In genomic region chr2:126774290-126774689, GRCh38 we compare ENCODE assay signal across 15 cellular contexts.
DNase-seq lines count a peak whose midpoint lies in the region; ATAC-seq and TF ChIP-seq lines count a peak whose summit lies in the region.
"Had no signal": no experiment of that assay in that cellular context is flagged by ENCODE, and none has a peak within 500 bp of the region (broad histone marks: within the 10 kb centered on the region; RNA-seq: fewer than 3 reads in every experiment).

No MANE protein-coding gene starts in this region.

- no peak overlapping the region for H3K18ac ChIP-seq in IMR-90 (ENCODE audit: low read depth, low read length)

- peaks cover 13% of the 10 kb centered on the region; the same call in 1 of the 2 replicates for H3K27me3 ChIP-seq in IMR-90 (ENCODE audit: control insufficient read depth, insufficient read depth, low read length)
- no peaks in the 10 kb centered on the region for H3K27me3 ChIP-seq in thyroid gland

- peaks cover 20% of the 10 kb centered on the region for H3K4me1 Mint-ChIP-seq in CD14-positive monocyte

- no peaks in the 10 kb centered on the region for H3K36me3 Mint-ChIP-seq in CD14-positive monocyte

- H3K27ac Mint-ChIP-seq in CD14-positive monocyte = no peak overlapping the region
- H3K27ac Mint-ChIP-seq: B cell, GM23338 had no signal

- H3K9ac ChIP-seq in IMR-90 (ENCODE audit: low read depth, low read length) = no peak overlapping the region

- CTCF ChIA-PET in IMR-90 (lab: Yijun Ruan, JAX) = interaction anchor here (1.1 kb wide), 1 partner anchor 533 kb away, joined by 3 read pairs; no protein-coding TSS in a partner anchor

- H3K56ac ChIP-seq in IMR-90 (ENCODE audit: extremely low read depth, insufficient read depth, low read length) = no peak overlapping the region

- TF ChIP-seq RAD21 in IMR-90 (IDR thresholded peaks at IDR 0.05; ENCODE audit: low read length) = no peak

- H3K4me3 ChIP-seq in IMR-90 (ENCODE audit: insufficient read depth, low read depth, low read length) = no peak overlapping the region
- H3K4me3 ChIP-seq in thyroid gland (replicated peaks in 1 of 3) = no peak overlapping the region
- H3K4me3 ChIP-seq: GM23338 had no signal

- H3K9me1 ChIP-seq in IMR-90 (ENCODE audit: insufficient read depth, low read length) = no peaks in the 10 kb centered on the region

- no peak overlapping the region for H3K4me3 Mint-ChIP-seq in CD14-positive monocyte
- H3K4me3 Mint-ChIP-seq: B cell, GM23338, IgD-negative memory B cell had no signal

- dilution Hi-C loops in IMR-90 (cut with HindIII; ENCODE audit: low sequenced_read_pairs, unreplicated experiment) = no loop called here

- no peak overlapping the region for H4K5ac ChIP-seq in IMR-90 (ENCODE audit: low read depth, low read length)

- no peaks in the 10 kb centered on the region for H4K20me1 ChIP-seq in IMR-90 (ENCODE audit: insufficient read depth, low read length)

- no peak overlapping the region for H3K4ac ChIP-seq in IMR-90 (ENCODE audit: low read depth, low read length)

- peak; percentile 46 for DNase-seq in activated effector memory CD4-positive, alpha-beta T cell treated with anti-CD3 and anti-CD28 coated beads, Interleukin-2, amount 50 U/mL, for 16 hours
- DNase-seq in activated effector memory CD4-positive, alpha-beta T cell treated with Interleukin-2 at 50 U/mL for 16 hours = no peak
- DNase-seq in IMR-90 (no peak), posterior vena cava (ENCODE audit: low spot score) (peak; percentile 30), thyroid gland (no peak), CD14-positive monocyte (ENCODE audit: low spot score) (no peak)
- no peak for DNase-seq in central memory CD4-positive, alpha-beta T cell
- DNase-seq: C1 segment of cervical spinal cord; Caco-2; CD8-positive, alpha-beta memory T cell; DND-41; H7 had no signal

- no peaks in the 10 kb centered on the region for H3K4me1 ChIP-seq in IMR-90 (ENCODE audit: control insufficient read depth, insufficient read depth, low read length)
- peaks cover 3 to 5% of the 10 kb centered on the region in 2 donors for H3K4me1 ChIP-seq in thyroid gland
- H3K4me1 ChIP-seq: Caco-2 had no signal

- in situ Hi-C loops in IMR-90 (cut with MboI; ENCODE audit: low sequenced_read_pairs) = no loop called here

- no peak overlapping the region for H2BK20ac ChIP-seq in IMR-90 (ENCODE audit: low read depth, low read length)

- no peak overlapping the region for H4K91ac ChIP-seq in IMR-90 (ENCODE audit: insufficient read depth, low read depth, low read length)

- no peak overlapping the region for H2AK5ac ChIP-seq in IMR-90 (ENCODE audit: low read depth, low read length)

- H3K9me3 ChIP-seq in IMR-90 (ENCODE audit: control insufficient read depth, insufficient read depth, low read length) = no peaks in the 10 kb centered on the region
- no peaks in the 10 kb centered on the region for H3K9me3 ChIP-seq in thyroid gland
- H3K9me3 ChIP-seq: Caco-2 had no signal

- TF ChIP-seq CTCF in IMR-90 (conservative IDR thresholded peaks at IDR 0.05; ENCODE audit: low read depth, low read length) (no peak), thyroid gland (IDR thresholded peaks at IDR 0.05) (no peak), CD14-positive monocyte (IDR thresholded peaks at IDR 0.05) (no peak)

- TF ChIP-seq POLR2A in IMR-90 (IDR thresholded peaks at IDR 0.05; ENCODE audit: low read depth, low read length) (no peak), thyroid gland (IDR thresholded peaks at IDR 0.05) (no peak)

- H3K36me3 ChIP-seq in IMR-90 (ENCODE audit: control insufficient read depth, insufficient read depth, low read length) = no peaks in the 10 kb centered on the region
- no peaks in the 10 kb centered on the region for H3K36me3 ChIP-seq in thyroid gland

- H2BK5ac ChIP-seq in IMR-90 (ENCODE audit: low read depth, low read length, poor library complexity, severe bottlenecking) = no peak overlapping the region

- H3K79me1 ChIP-seq in IMR-90 (ENCODE audit: low read depth in 1 of 2, low read length in 2 of 2) = no peaks in the 10 kb centered on the region

- no TSS peak for BruUV-seq in IMR-90 (replicated peaks; lab: Mats Ljungman, UMichigan)

- H3K27ac ChIP-seq in IMR-90 (ENCODE audit: insufficient read depth, low read length) (no peak overlapping the region), thyroid gland (no peak overlapping the region)

- no peak overlapping the region for H3K14ac ChIP-seq in IMR-90 (replicated peaks; ENCODE audit: low read depth, low read length)

- no peak overlapping the region for H4K8ac ChIP-seq in IMR-90 (ENCODE audit: low read depth in 2 of 2, low read length in 2 of 2)

- peak overlapping the region; percentile 36 for H2AFZ ChIP-seq in IMR-90 (replicated peaks; ENCODE audit: low read length, poor library complexity)
- H2AFZ ChIP-seq: GM23338 had no signal

- H2AK9ac ChIP-seq in IMR-90 (replicated peaks; ENCODE audit: low read depth, low read length, poor library complexity) = peak overlapping the region; percentile 20

- ATAC-seq in IMR-90 (ENCODE audit: low read depth) = no peak
- ATAC-seq: GM23338 had no signal

- H3K9me3 Mint-ChIP-seq in CD14-positive monocyte = peaks cover 0 to 3% (median 0%) of the 10 kb centered on the region in 7 donors
- H3K9me3 Mint-ChIP-seq: CD8-positive, alpha-beta memory T cell; GM23338 had no signal

- intact Hi-C loops in IMR-90 (cut with micrococcal nuclease) (loop anchor here (10.0 kb wide), 2 partner anchors 529 to 1959 kb away; no protein-coding TSS in a partner anchor), posterior vena cava (cut with DNase I) (no loop called here), thyroid gland (cut with DNase I) (loop anchor here (10.0 kb wide), 1 partner anchor 249 kb away; no protein-coding TSS in a partner anchor), CD14-positive monocyte (cut with micrococcal nuclease) (no loop called here)

- peaks cover 4 to 13% (median 8%) of the 10 kb centered on the region in 3 donors for H3K27me3 Mint-ChIP-seq in CD14-positive monocyte (ENCODE audit: low read depth in 3 of 3)

- WGBS in IMR-90 (ENCODE audit: extremely low coverage in 2 of 2, insufficient read length in 1 of 2), 2 experiments = 91% methylated on average over 5 of the region's 6 CpGs; no CpG with 5 or more reads in 1 of the 2 experiments
- WGBS in thyroid gland, 2 donors = 91 to 93% methylated on average over 6 of the region's 6 CpGs

- POLR2A ChIA-PET in IMR-90 (lab: Charles Lee; ENCODE audit: unreplicated experiment) = no interaction called here

- no peak overlapping the region for H2BK120ac ChIP-seq in IMR-90 (ENCODE audit: low read depth, low read length)

- no peak overlapping the region for H3K23ac ChIP-seq in IMR-90 (ENCODE audit: low read depth, low read length)

- no peak overlapping the region for H3K4me2 ChIP-seq in IMR-90 (ENCODE audit: low read depth, low read length)
- H3K4me2 ChIP-seq: GM23338 had no signal

- no peak overlapping the region for H2BK15ac ChIP-seq in IMR-90 (ENCODE audit: low read depth, low read length)

TF ChIP-seq in IMR-90, 13 proteins besides CTCF, POLR2A, EP300 and RAD21:
- TF ChIP-seq USF2 (IDR thresholded peaks at IDR 0.05; ENCODE audit: low read depth, low read length) (no peak), RFX5 (IDR thresholded peaks at IDR 0.05; ENCODE audit: low read depth, low read length) (no peak), CEBPB (IDR thresholded peaks at IDR 0.05; ENCODE audit: low read depth, low read length) (no peak), NFE2L2 (IDR thresholded peaks at IDR 0.05; ENCODE audit: low read depth, low read length) (no peak), MAFK (IDR thresholded peaks at IDR 0.05; ENCODE audit: low read depth, low read length) (no peak), SMC3 (IDR thresholded peaks at IDR 0.05; ENCODE audit: low read depth, low read length) (no peak), MAZ (IDR thresholded peaks at IDR 0.05; ENCODE audit: borderline replicate concordance, low read depth, low read length) (no peak), RCOR1 (IDR thresholded peaks at IDR 0.05; ENCODE audit: insufficient replicate concordance, low read length) (no peak)

Comparison
In these comparisons a context has a peak if more than half of its experiments do, and no peak if none do; other contexts are left out.
1. DNase-seq: peak in activated effector memory CD4-positive, alpha-beta T cell treated with anti-CD3 and anti-CD28 coated beads, Interleukin-2, amount 50 U/mL, for 16 hours (single experiment) and posterior vena cava (single experiment); none in activated effector memory CD4-positive, alpha-beta T cell treated with Interleukin-2 at 50 U/mL for 16 hours (single experiment), IMR-90 (single experiment), thyroid gland (0 of 2), central memory CD4-positive, alpha-beta T cell (single experiment) and CD14-positive monocyte (single experiment).
2. intact Hi-C loops: an anchor here in IMR-90 (10.0 kb wide) and thyroid gland (10.0 kb wide); none called in posterior vena cava and CD14-positive monocyte.